ENCODE assay signal across 13 cellular contexts in the genomic region with DNA sequence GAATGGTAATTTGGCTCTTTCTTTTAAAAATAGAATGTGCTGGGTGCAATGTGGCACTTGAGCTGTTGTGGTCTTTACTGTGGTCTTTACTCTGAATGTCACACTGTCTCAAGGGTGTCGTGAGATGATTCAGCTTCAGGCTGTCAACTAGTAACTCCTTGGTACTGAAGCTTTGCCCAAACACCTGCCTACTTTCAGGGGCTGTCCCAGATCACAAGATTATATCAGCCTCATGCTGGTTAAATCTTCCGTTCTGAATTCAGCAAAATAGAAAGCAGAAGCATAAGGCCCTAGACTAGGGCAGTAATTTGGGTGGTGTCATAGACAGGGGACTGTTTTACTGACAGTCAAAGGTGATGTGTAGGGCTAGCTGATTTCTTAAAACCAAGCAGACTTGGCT.
A peak's percentile ranks its signal among the peaks of the same experiment; 100 is the strongest.
DNase-seq lines count a peak whose midpoint lies in the region; ATAC-seq, FAIRE-seq and TF ChIP-seq lines count a peak whose summit lies in the region.
"Had no signal": no experiment of that assay in that cellular context is flagged by ENCODE, and none has a peak within 500 bp of the region (broad histone marks: within the 10 kb centered on the region; RNA-seq: fewer than 3 reads in every experiment).

No MANE protein-coding gene starts in this region.

- no peak for DNase-seq in GM18507 (ENCODE audit: extremely low spot score, insufficient read length, low read depth)
- DNase-seq in GM19239 (ENCODE audit: insufficient read length, low spot score), result no peak
- peak; percentile 4 for DNase-seq in GM12878 (ENCODE audit: low read depth, low spot score)
- DNase-seq in anterior cingulate cortex (lab: John Stamatoyannopoulos, UW), result no peak
- no peak for DNase-seq in frontal cortex (ENCODE audit: low spot score in 2 of 2)
- no peak for DNase-seq in GM12891 (ENCODE audit: insufficient read length, low spot score)
- DNase-seq: CD8-positive, alpha-beta T cell; effector memory CD4-positive, alpha-beta T cell; NCI-H1092 treated with DMSO at 0.1 percent for 48 hours; testis had no signal

- no peaks in the 10 kb centered on the region for H3K27me3 ChIP-seq in GM12878 (replicated peaks in 1 of 2; ENCODE audit: control insufficient read depth in 2 of 2, insufficient read depth in 2 of 2, low read length in 1 of 2)
- H3K27me3 ChIP-seq: right atrium auricular region, testis had no signal

- CTCF ChIA-PET in GM12878 (lab: Yijun Ruan, JAX), result no interaction called here

- peak; percentile 15 for FAIRE-seq in GM18507 (lab: Jason Lieb, UNC)
- FAIRE-seq in GM19239 (lab: Jason Lieb, UNC), result peak; percentile 80
- FAIRE-seq in GM12878 (lab: Jason Lieb, UNC), result no peak
- FAIRE-seq in frontal cortex (lab: Jason Lieb, UNC), result no peak
- no peak for FAIRE-seq in GM12891 (lab: Jason Lieb, UNC)

- no TSS peak for BruUV-seq in GM12878 (replicated peaks; lab: Mats Ljungman, UMichigan)

- TF ChIP-seq RAD21 in GM12878 (IDR thresholded peaks at IDR 0.05; ENCODE audit: insufficient read depth, low read depth, low read length), result no peak

- TF ChIP-seq POLR2A in GM12878 (IDR thresholded peaks at IDR 0.05; ENCODE audit: low read depth, low read length) (no peak), GM12891 (IDR thresholded peaks at IDR 0.05; ENCODE audit: low read depth, low read length) (no peak)

- H2AFZ ChIP-seq in GM12878 (ENCODE audit: control insufficient read depth, low read depth, low read length), result no peak overlapping the region

- no peaks in the 10 kb centered on the region for H3K79me2 ChIP-seq in GM12878 (ENCODE audit: control insufficient read depth, insufficient read depth, low read length)

- intact Hi-C loops in GM12878 (cut with micrococcal nuclease; ENCODE audit: unreplicated experiment), result no loop called here

- POLR2A ChIA-PET in GM12878 (lab: Charles Lee), result no interaction called here

- no peak overlapping the region for H3K4me3 ChIP-seq in GM12878
- H3K4me3 ChIP-seq: right atrium auricular region, testis had no signal

- 0% methylated on average over 2 of the region's 2 CpGs for whole genome bisulfite sequencing in GM12878 (ENCODE audit: insufficient coverage, insufficient replicate concordance, low lambda C conversion rate, missing lambda C conversion rate)

- H3K4me2 ChIP-seq in GM12878 (ENCODE audit: control insufficient read depth, insufficient read depth), result no peak overlapping the region

- no peaks in the 10 kb centered on the region for H3K9me3 ChIP-seq in GM12878 (replicated peaks; ENCODE audit: control insufficient read depth, insufficient read depth, low read length)
- H3K9me3 ChIP-seq: right atrium auricular region, testis had no signal

- SMC1A ChIA-PET in GM12878 (lab: Charles Lee; ENCODE audit: uncharacterized antibody, unreplicated experiment), result no interaction called here

- no peaks in the 10 kb centered on the region for H3K4me1 ChIP-seq in GM12878 (ENCODE audit: control insufficient read depth, insufficient read depth, low read length)
- H3K4me1 ChIP-seq: right atrium auricular region, testis had no signal

- TF ChIP-seq CTCF in GM12878 (IDR thresholded peaks at IDR 0.05 in 2 of 3, conservative IDR thresholded peaks at IDR 0.05 in 1 of 3; ENCODE audit: control insufficient read depth in 2 of 3, extremely low read depth in 1 of 3, insufficient read depth in 1 of 3, low read depth in 3 of 3, low read length in 3 of 3), result no peak

- H3K36me3 ChIP-seq in GM12878 (ENCODE audit: control insufficient read depth in 2 of 2, insufficient read depth in 2 of 2, low read length in 1 of 2), result no peaks in the 10 kb centered on the region
- H3K36me3 ChIP-seq: right atrium auricular region had no signal

- no peak overlapping the region for H3K9ac ChIP-seq in GM12878 (ENCODE audit: control insufficient read depth, insufficient read depth, low read length)

- peak; percentile 84 for ATAC-seq in HG02981 (IDR thresholded peaks at IDR 0.05; ENCODE audit: unreplicated experiment)
- peak; percentile 51 for ATAC-seq in GM12878
- no peak for ATAC-seq in HG02970 (IDR thresholded peaks at IDR 0.05; ENCODE audit: low FRiP score, unreplicated experiment)
- ATAC-seq: CD8-positive, alpha-beta T cell had no signal

- no peak for TF ChIP-seq EP300 in GM12878 (IDR thresholded peaks at IDR 0.05; ENCODE audit: borderline replicate concordance in 1 of 2, control insufficient read depth in 1 of 2, low read depth in 2 of 2, low read length in 2 of 2)

- RAD21 ChIA-PET in GM12878 (lab: Charles Lee; ENCODE audit: unreplicated experiment), result no interaction called here

- in situ Hi-C loops in GM12878 (cut with MboI), result no loop called here

- no peaks in the 10 kb centered on the region for H4K20me1 ChIP-seq in GM12878 (ENCODE audit: control insufficient read depth, insufficient read depth)

- H3K27ac ChIP-seq in GM12878 (ENCODE audit: control insufficient read depth, insufficient read depth), result no peak overlapping the region
- H3K27ac ChIP-seq: right atrium auricular region, testis had no signal

TF ChIP-seq in GM12878, 131 proteins besides CTCF, POLR2A, EP300 and RAD21 (continues in another document):
- no peak for TF ChIP-seq CBX5 (IDR thresholded peaks at IDR 0.05; ENCODE audit: low read depth)
- TF ChIP-seq CREB1 (IDR thresholded peaks at IDR 0.05; ENCODE audit: low read depth), result no peak
- TF ChIP-seq POLR2AphosphoS2 (IDR thresholded peaks at IDR 0.05; ENCODE audit: low read depth, low read length), result no peak
- TF ChIP-seq DPF2 (IDR thresholded peaks at IDR 0.05), result no peak
- TF ChIP-seq, protein P1, sequence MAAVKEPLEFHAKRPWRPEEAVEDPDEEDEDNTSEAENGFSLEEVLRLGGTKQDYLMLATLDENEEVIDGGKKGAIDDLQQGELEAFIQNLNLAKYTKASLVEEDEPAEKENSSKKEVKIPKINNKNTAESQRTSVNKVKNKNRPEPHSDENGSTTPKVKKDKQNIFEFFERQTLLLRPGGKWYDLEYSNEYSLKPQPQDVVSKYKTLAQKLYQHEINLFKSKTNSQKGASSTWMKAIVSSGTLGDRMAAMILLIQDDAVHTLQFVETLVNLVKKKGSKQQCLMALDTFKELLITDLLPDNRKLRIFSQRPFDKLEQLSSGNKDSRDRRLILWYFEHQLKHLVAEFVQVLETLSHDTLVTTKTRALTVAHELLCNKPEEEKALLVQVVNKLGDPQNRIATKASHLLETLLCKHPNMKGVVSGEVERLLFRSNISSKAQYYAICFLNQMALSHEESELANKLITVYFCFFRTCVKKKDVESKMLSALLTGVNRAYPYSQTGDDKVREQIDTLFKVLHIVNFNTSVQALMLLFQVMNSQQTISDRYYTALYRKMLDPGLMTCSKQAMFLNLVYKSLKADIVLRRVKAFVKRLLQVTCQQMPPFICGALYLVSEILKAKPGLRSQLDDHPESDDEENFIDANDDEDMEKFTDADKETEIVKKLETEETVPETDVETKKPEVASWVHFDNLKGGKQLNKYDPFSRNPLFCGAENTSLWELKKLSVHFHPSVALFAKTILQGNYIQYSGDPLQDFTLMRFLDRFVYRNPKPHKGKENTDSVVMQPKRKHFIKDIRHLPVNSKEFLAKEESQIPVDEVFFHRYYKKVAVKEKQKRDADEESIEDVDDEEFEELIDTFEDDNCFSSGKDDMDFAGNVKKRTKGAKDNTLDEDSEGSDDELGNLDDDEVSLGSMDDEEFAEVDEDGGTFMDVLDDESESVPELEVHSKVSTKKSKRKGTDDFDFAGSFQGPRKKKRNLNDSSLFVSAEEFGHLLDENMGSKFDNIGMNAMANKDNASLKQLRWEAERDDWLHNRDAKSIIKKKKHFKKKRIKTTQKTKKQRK (IDR thresholded peaks at IDR 0.05; ENCODE audit: low read depth, low read length), result no peak
- no peak for TF ChIP-seq RUNX3 (IDR thresholded peaks at IDR 0.05; ENCODE audit: low read length)
- TF ChIP-seq TBL1XR1 (IDR thresholded peaks at IDR 0.05; ENCODE audit: low read depth, low read length), result no peak
- TF ChIP-seq IKZF1 (conservative IDR thresholded peaks at IDR 0.05), result no peak

TF ChIP-seq in GM12891, 5 proteins besides CTCF, POLR2A, EP300 and RAD21:
- TF ChIP-seq SPI1 (IDR thresholded peaks at IDR 0.05; ENCODE audit: low read depth, low read length), result no peak
- TF ChIP-seq PAX5 (IDR thresholded peaks at IDR 0.05; ENCODE audit: insufficient read depth, low read length, severe bottlenecking), result no peak
- no peak for TF ChIP-seq TAF1 (IDR thresholded peaks at IDR 0.05; ENCODE audit: low read depth, low read length)
